Comparison of ENCODE assay signal across 27 cellular contexts in the genomic region with DNA sequence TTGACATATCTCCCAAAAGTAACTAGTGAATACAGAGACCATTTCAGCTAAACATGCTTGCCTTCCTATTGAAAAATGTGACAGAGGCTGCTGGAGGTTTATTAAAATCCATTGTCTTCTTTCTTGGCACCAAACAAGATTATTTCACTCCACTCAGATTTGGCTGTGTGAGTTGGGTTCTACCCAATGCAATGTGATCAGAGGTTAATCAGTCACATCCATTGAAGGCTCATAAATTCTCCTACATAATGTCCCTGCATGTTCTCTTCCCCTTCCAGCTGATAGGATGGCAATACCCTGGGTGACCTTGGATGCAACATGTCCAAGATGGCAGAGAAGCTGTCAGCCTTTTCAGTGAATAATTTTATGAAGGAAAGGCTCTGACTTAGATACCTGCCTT. TPM values are rescaled to one million over a fixed set of nuclear protein-coding genes. Genes with fewer than 3 reads are reported as not detected.
"Had no signal": no experiment of that assay in that cellular context is flagged by ENCODE, and none has a peak within 500 bp of the region (broad histone marks: within the 10 kb centered on the region; RNA-seq: fewer than 3 reads in every experiment).

No MANE protein-coding gene starts in this region.

- H3K4me3 ChIP-seq: stomach, suprapubic skin, testis, thoracic aorta, thyroid gland, tibial artery, tibial nerve, transverse colon, upper lobe of left lung, upper lobe of right lung, uterus, vagina had no signal

- H3K27ac ChIP-seq: stomach, suprapubic skin, testis, thoracic aorta, thyroid gland, tibial artery, tibial nerve, transverse colon, upper lobe of left lung, upper lobe of right lung, uterus, vagina had no signal

- ATAC-seq: stimulated activated effector memory CD8-positive, alpha-beta T cell treated with anti-CD3 and anti-CD28 coated beads, Interleukin-12 subunit alpha, Interleukin-12 subunit beta, amount 100 ng/mL, for 72 hours; stimulated activated memory B cell treated with anti-CD40 and anti-IgM and Interleukin-4, amounts not matched to agents 10 μg/mL and 1 μg/mL and 100 μg/mL, for 72 hours; stimulated activated naive B cell treated with anti-CD40 and anti-IgM and Interleukin-4, amounts not matched to agents 10 μg/mL and 1 μg/mL and 100 μg/mL, for 72 hours; stimulated activated naive CD8-positive, alpha-beta T cell treated with anti-CD3 and anti-CD28 coated beads, Interleukin-15, amount 100 ng/mL, for 72 hours; stimulated activated naive CD8-positive, alpha-beta T cell treated with anti-CD3 and anti-CD28 coated beads, Interleukin-15, Interleukin-2, amounts not matched to agents 100 U/mL and 50 U/mL, for 24 hours; upper lobe of right lung had no signal

- DNase-seq: stimulated activated CD4-positive, alpha-beta T cell treated with anti-CD3 and anti-CD28 coated beads, Interleukin-2, amount 100 ng/mL, for 48 hours; stimulated activated CD4-positive, alpha-beta T cell treated with anti-CD3 and anti-CD28 coated beads, Interleukin-4, amount 100 ng/mL, for 1 hour; stimulated activated CD4-positive, alpha-beta T cell treated with anti-CD3 and anti-CD28 coated beads, Interleukin-4, amount 100 ng/mL, for 24 hours; stimulated activated CD4-positive, alpha-beta T cell treated with anti-CD3 and anti-CD28 coated beads, Interleukin-4, amount 100 ng/mL, for 4 hours; stimulated activated CD8-positive, alpha-beta memory T cell treated with anti-CD3 and anti-CD28 coated beads, Interleukin-4, amount 100 ng/mL, for 48 hours; stimulated activated naive B cell treated with anti-CD40 and anti-IgM and Interleukin-4, amounts not matched to agents 10 μg/mL and 1 μg/mL and 100 μg/mL, for 72 hours; stimulated activated naive CD4-positive, alpha-beta T cell; stimulated activated naive CD4-positive, alpha-beta T cell treated with Interleukin-2 at 50 U/mL for 16 hours; stimulated activated naive CD8-positive, alpha-beta T cell treated with anti-CD3 and anti-CD28 coated beads, Interleukin-15, amount 100 ng/mL, for 72 hours; stimulated activated naive CD8-positive, alpha-beta T cell treated with anti-CD3 and anti-CD28 coated beads, Interleukin-15, Interleukin-2, amounts not matched to agents 100 U/mL and 50 U/mL, for 24 hours; stomach; substantia nigra; testis; thyroid gland; tibial artery; transverse colon; trophoblast cell; upper lobe of left lung; upper lobe of right lung; uterus had no signal

- H3K4me1 ChIP-seq: stomach, suprapubic skin, testis, thyroid gland, tibial artery, tibial nerve, transverse colon, upper lobe of left lung, upper lobe of right lung, uterus, vagina had no signal

- H3K36me3 ChIP-seq: stomach, suprapubic skin, thoracic aorta, thyroid gland, tibial artery, tibial nerve, transverse colon, upper lobe of left lung, upper lobe of right lung, uterus, vagina had no signal

- H3K27me3 ChIP-seq: stomach, suprapubic skin, testis, thyroid gland, tibial artery, tibial nerve, transverse colon, upper lobe of left lung, upper lobe of right lung, uterus, vagina had no signal

- H3K9me3 ChIP-seq: stomach, suprapubic skin, testis, thoracic aorta, thyroid gland, tibial artery, tibial nerve, transverse colon, upper lobe of left lung, upper lobe of right lung, uterus, vagina had no signal

RNA-seq across cellular contexts. Expression of gene TKTL2, which starts 54.5 kb away (rescaled TPM):
- total RNA-seq: suprapubic skin, tibial nerve, upper lobe of left lung, upper lobe of right lung, ureter, vagina had no signal
